ENCODE assay signal across 2 cellular contexts in the genomic region with DNA sequence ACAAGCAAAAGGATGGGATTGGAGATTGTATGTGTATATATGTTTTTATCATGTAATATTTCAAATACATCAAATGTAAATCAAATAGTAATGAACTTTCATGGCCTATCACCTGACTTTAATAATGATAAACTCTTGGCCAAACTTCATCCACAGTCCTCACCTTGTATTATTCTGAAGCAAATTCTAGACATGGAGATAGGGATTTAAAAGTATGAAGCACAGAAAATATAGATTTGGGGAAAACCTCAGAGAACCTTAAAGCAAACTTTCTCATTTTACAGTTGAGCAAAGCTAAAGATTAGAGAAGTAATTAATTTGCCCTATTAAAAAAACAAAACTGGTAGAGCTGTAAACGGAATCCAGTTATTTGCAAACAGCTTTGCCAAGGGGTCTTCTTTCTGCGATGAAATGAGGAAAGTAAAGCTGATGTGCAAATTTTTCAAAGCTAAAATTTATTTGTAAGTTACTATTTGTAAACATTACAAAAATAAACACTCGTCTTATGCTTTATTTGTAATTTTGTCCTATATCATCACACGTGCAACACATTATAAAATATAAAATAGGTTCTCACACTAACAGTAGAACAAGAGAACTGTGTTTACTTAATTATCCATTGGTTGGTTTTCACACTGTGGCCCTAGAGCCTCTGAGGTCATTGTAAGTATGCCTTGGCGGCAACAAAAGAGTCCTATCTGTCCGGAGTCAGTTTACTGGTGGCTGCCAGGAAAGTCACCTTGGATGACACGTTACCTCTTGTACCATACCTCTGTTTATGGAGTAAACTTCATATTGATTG.
TF ChIP-seq lines count a peak whose summit lies in the region.

No MANE protein-coding gene starts in this region.

TF ChIP-seq in A549, 52 proteins besides CTCF, POLR2A, EP300 and RAD21:
- TF ChIP-seq HOXA7 (CRISPR knock-in tag; IDR thresholded peaks at IDR 0.05) (peak; percentile 64; the same call in 1 of the 2 replicates), ZFP36 (IDR thresholded peaks at IDR 0.05; ENCODE audit: borderline replicate concordance, partially characterized antibody) (no peak), CEBPB (IDR thresholded peaks at IDR 0.05) (no peak)
TF ChIP-seq in A549: peak in this region for 1.

TF ChIP-seq in GM12878, 131 proteins besides CTCF, POLR2A, EP300 and RAD21:
- TF ChIP-seq SPI1 (IDR thresholded peaks at IDR 0.05; ENCODE audit: borderline replicate concordance, insufficient read depth, low read depth, low read length): no peak
- TF ChIP-seq EED (IDR thresholded peaks at IDR 0.05; ENCODE audit: low read depth): peak; percentile 4; the same call in 1 of the 2 replicates
